Comparison of ENCODE assay signal across 29 cellular contexts in the genomic region with DNA sequence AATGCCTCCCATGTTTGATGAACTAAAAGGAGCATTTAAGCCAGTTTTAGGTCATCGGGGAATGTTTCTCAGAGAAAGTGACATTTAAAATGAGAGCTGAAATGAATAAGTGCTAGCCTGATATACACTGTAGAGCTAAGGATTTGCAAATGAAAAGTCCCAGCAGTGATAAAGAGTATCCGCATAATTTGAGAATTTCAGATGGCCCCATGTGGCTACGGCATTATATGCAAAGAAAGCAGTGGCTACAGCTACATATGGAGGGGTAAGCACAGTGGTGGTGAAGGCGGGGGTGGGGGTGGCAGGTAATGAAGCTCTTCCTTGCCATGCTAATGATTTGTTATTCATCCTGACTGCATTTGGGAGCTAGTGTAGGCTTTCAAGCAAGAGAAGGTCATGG.
"Had no signal": no experiment of that assay in that cellular context is flagged by ENCODE, and none has a peak within 500 bp of the region (broad histone marks: within the 10 kb centered on the region; RNA-seq: fewer than 3 reads in every experiment).

No MANE protein-coding gene starts in this region.

- FAIRE-seq: frontal cortex had no signal

- H3K36me3 ChIP-seq: adrenal gland, cardiac muscle cell, colonic mucosa had no signal

- H3K4me1 ChIP-seq: adrenal gland, body of pancreas, colonic mucosa had no signal

- ATAC-seq: activated CD4-positive, alpha-beta T cell treated with anti-CD3 and anti-CD28 coated beads for 36 hours; activated CD8-positive, alpha-beta memory T cell treated with anti-CD3 and anti-CD28 coated beads, Interleukin-2, amount 10 ng/mL, durations not matched to agents 7 days and 5 days; activated CD8-positive, alpha-beta T cell treated with anti-CD3 and anti-CD28 coated beads, Interleukin-2, amount 10 ng/mL, durations not matched to agents 7 days and 5 days; body of pancreas; esophagus mucosa had no signal

- H3K4me3 ChIP-seq: adrenal gland, body of pancreas, cardiac muscle cell, colonic mucosa, dorsolateral prefrontal cortex had no signal

- H3K9me3 ChIP-seq: adrenal gland, body of pancreas, colonic mucosa had no signal

- DNase-seq: activated CD4-positive, alpha-beta memory T cell treated with anti-CD3 and anti-CD28 coated beads for 36 hours; activated CD4-positive, alpha-beta T cell treated with anti-CD3 and anti-CD28 coated beads for 36 hours; activated CD4-positive, alpha-beta T cell treated with anti-CD3 and anti-CD28 coated beads, Interleukin-2, amount 10 ng/mL, durations not matched to agents 24 days and 14 days; activated CD4-positive, CD25-positive, alpha-beta regulatory T cell; activated CD4-positive, CD25-positive, alpha-beta regulatory T cell treated with anti-CD3 and anti-CD28 coated beads, Interleukin-2, amount 50 U/mL, for 72 hours; activated CD8-positive, alpha-beta memory T cell treated with anti-CD3 and anti-CD28 coated beads, Interleukin-2, amount 10 ng/mL, durations not matched to agents 7 days and 5 days; activated CD8-positive, alpha-beta memory T cell treated with anti-CD3 and anti-CD28 coated beads, Interleukin-2, amount 50 U/mL, for 4 hours; activated CD8-positive, alpha-beta T cell treated with anti-CD3 and anti-CD28 coated beads, Interleukin-2, amount 10 ng/mL, durations not matched to agents 7 days and 5 days; activated gamma-delta T cell; activated naive CD4-positive, alpha-beta T cell; activated naive CD4-positive, alpha-beta T cell treated with anti-CD3 and anti-CD28 coated beads, Interleukin-2, amount 10 ng/mL, durations not matched to agents 7 days and 5 days; activated T-cell treated with anti-CD3 and anti-CD28 coated beads, Interleukin-2, amount 50 U/mL, for 1 hour; activated T-cell treated with anti-CD3 and anti-CD28 coated beads, Interleukin-2, amount 50 U/mL, for 48 hours; adrenal gland; amygdala; aorta; body of pancreas; central memory CD4-positive, alpha-beta T cell; cerebellar nuclear complex; colonic mucosa; dorsolateral prefrontal cortex; effector memory CD4-positive, alpha-beta T cell; endodermal cell; foreskin fibroblast; head of caudate nucleus; T-helper 2 cell had no signal

- H3K27ac ChIP-seq: adrenal gland, body of pancreas, cardiac muscle cell, colonic mucosa, dorsolateral prefrontal cortex had no signal

- H3K27me3 ChIP-seq: adrenal gland, body of pancreas, cardiac muscle cell, colonic mucosa, dorsolateral prefrontal cortex had no signal
